In genomic region chr7:132683967-132684690, GRCh38 we compare ENCODE assay signal across 16 cellular contexts.
"Had no signal": no experiment of that assay in that cellular context is flagged by ENCODE, and none has a peak within 500 bp of the region (broad histone marks: within the 10 kb centered on the region; RNA-seq: fewer than 3 reads in every experiment).

No MANE protein-coding gene starts in this region.

- H3K36me3 ChIP-seq: gastroesophageal sphincter, upper lobe of right lung had no signal

- H3K79me2 ChIP-seq: hepatocyte, parathyroid adenoma had no signal

- H2AFZ ChIP-seq: hepatocyte, parathyroid adenoma had no signal

- H3K27ac ChIP-seq: gastroesophageal sphincter, hepatocyte, parathyroid adenoma, testis, upper lobe of right lung had no signal

- H3K4me3 Mint-ChIP-seq: activated T-cell treated with anti-CD3 and anti-CD28 coated beads, Interleukin-2, amount 50 U/mL, for 24 hours; nephron progenitor cell; stimulated activated naive CD8-positive, alpha-beta T cell treated with anti-CD3 and anti-CD28 coated beads, Interleukin-15, amount 100 ng/mL, for 72 hours had no signal

- H3K4me2 ChIP-seq: hepatocyte had no signal

- H3K4me1 Mint-ChIP-seq: stimulated activated naive CD8-positive, alpha-beta T cell treated with anti-CD3 and anti-CD28 coated beads, Interleukin-15, amount 100 ng/mL, for 72 hours had no signal

- H3K9me3 ChIP-seq: gastroesophageal sphincter, testis, upper lobe of right lung had no signal

- H3K27me3 ChIP-seq: gastroesophageal sphincter, testis, upper lobe of right lung had no signal

- H3K27ac Mint-ChIP-seq: activated T-cell treated with anti-CD3 and anti-CD28 coated beads, Interleukin-2, amount 50 U/mL, for 24 hours; nephron progenitor cell had no signal

- H3K4me3 ChIP-seq: dorsolateral prefrontal cortex, gastroesophageal sphincter, hepatocyte, testis, upper lobe of right lung had no signal

- H3K9ac ChIP-seq: parathyroid adenoma had no signal

- DNase-seq: activated CD4-positive, alpha-beta T cell treated with anti-CD3 and anti-CD28 coated beads, Interleukin-2, amount 50 U/mL, for 4 hours; activated CD4-positive, CD25-positive, alpha-beta regulatory T cell treated with anti-CD3 and anti-CD28 coated beads, Interleukin-2, amount 50 U/mL, for 72 hours; activated effector memory CD4-positive, alpha-beta T cell treated with Interleukin-2 at 50 U/mL for 16 hours; activated T-cell treated with anti-CD3 and anti-CD28 coated beads, Interleukin-2, amount 50 U/mL, for 24 hours; amygdala; kidney glomerular epithelial cell; nephron progenitor cell; stimulated activated CD4-positive, alpha-beta T cell treated with anti-CD3 and anti-CD28 coated beads, Interleukin-4, amount 100 ng/mL, for 24 hours; stimulated activated naive CD8-positive, alpha-beta T cell treated with anti-CD3 and anti-CD28 coated beads, Interleukin-15, amount 100 ng/mL, for 72 hours; testis; upper lobe of right lung had no signal

- H3K36me3 Mint-ChIP-seq: activated naive CD4-positive, alpha-beta T cell treated with anti-CD3 and anti-CD28 coated beads, Interleukin-2, amount 50 U/mL, for 72 hours had no signal

- H3K27me3 Mint-ChIP-seq: activated T-cell treated with anti-CD3 and anti-CD28 coated beads, Interleukin-2, amount 50 U/mL, for 24 hours; stimulated activated naive CD8-positive, alpha-beta T cell treated with anti-CD3 and anti-CD28 coated beads, Interleukin-15, amount 100 ng/mL, for 72 hours had no signal

- H3K4me1 ChIP-seq: gastroesophageal sphincter, parathyroid adenoma, testis, upper lobe of right lung had no signal

- H3K9me3 Mint-ChIP-seq: activated T-cell treated with anti-CD3 and anti-CD28 coated beads, Interleukin-2, amount 50 U/mL, for 24 hours had no signal
